In genomic region chr6:42974919-42975505, GRCh38 we compare ENCODE assay signal across 21 cellular contexts. TPM values are rescaled to one million over a fixed set of nuclear protein-coding genes. Genes with fewer than 3 reads are reported as not detected.
DNase-seq lines count a peak whose midpoint lies in the region; ATAC-seq and TF ChIP-seq lines count a peak whose summit lies in the region.
"Had no signal": no experiment of that assay in that cellular context is flagged by ENCODE, and none has a peak within 500 bp of the region (broad histone marks: within the 10 kb centered on the region; RNA-seq: fewer than 3 reads in every experiment).

No MANE protein-coding gene starts in this region.

- no peak for ATAC-seq in effector memory CD8-positive, alpha-beta T cell (replicated peaks)

- intact Hi-C loops in activated naive CD4-positive, alpha-beta T cell treated with anti-CD3 and anti-CD28 coated beads for 36 hours (cut with micrococcal nuclease) = loop anchor here (5.0 kb wide), 1 partner anchor 542 kb away; the partner anchor contains the start of genes POLR1C and YIPF3
- intact Hi-C loops in activated T-helper 1 cell treated with anti-CD3 and anti-CD28 coated beads, Interleukin-12 subunit alpha, Interleukin-12 subunit beta, Interleukin-2, Interleukin-4 antibody, amounts not matched to agents 30 ng/mL and 10 ng/mL and 1 ng/mL, durations not matched to agents 14 hours and 24 hours and 36 hours (cut with micrococcal nuclease) = loop anchor here (5.0 kb wide), 1 partner anchor 452 kb away; the partner anchor contains the start of gene ABCC10

- peak overlapping the region; percentile 71 for H3K27ac Mint-ChIP-seq in activated naive CD4-positive, alpha-beta T cell treated with anti-CD3 and anti-CD28 coated beads for 36 hours
- H3K27ac Mint-ChIP-seq in activated T-helper 1 cell treated with anti-CD3 and anti-CD28 coated beads, Interleukin-12 subunit alpha, Interleukin-12 subunit beta, Interleukin-2, Interleukin-4 antibody, amounts not matched to agents 30 ng/mL and 10 ng/mL and 1 ng/mL, durations not matched to agents 14 hours and 24 hours and 36 hours = peak overlapping the region; percentile 18
- H3K27ac Mint-ChIP-seq in mesothelial cell of epicardium = peak overlapping the region; percentile 34
- peak overlapping the region in 1 of 2 donors; percentile 53 for H3K27ac Mint-ChIP-seq in effector memory CD8-positive, alpha-beta T cell
- H3K27ac Mint-ChIP-seq: endodermal cell, IgD-negative memory B cell, type B pancreatic cell had no signal

- H3K36me3 Mint-ChIP-seq in activated naive CD4-positive, alpha-beta T cell treated with anti-CD3 and anti-CD28 coated beads for 36 hours (ENCODE audit: low read depth) = peaks cover 27% of the 10 kb centered on the region
- H3K36me3 Mint-ChIP-seq in activated T-helper 1 cell treated with anti-CD3 and anti-CD28 coated beads, Interleukin-12 subunit alpha, Interleukin-12 subunit beta, Interleukin-2, Interleukin-4 antibody, amounts not matched to agents 30 ng/mL and 10 ng/mL and 1 ng/mL, durations not matched to agents 14 hours and 24 hours and 36 hours (ENCODE audit: low read depth) = peaks cover 21% of the 10 kb centered on the region
- peaks cover 8% of the 10 kb centered on the region for H3K36me3 Mint-ChIP-seq in mesothelial cell of epicardium
- H3K36me3 Mint-ChIP-seq in effector memory CD8-positive, alpha-beta T cell (ENCODE audit: insufficient read depth) = peaks cover 18% of the 10 kb centered on the region
- H3K36me3 Mint-ChIP-seq: IgD-negative memory B cell, naive B cell had no signal

- H3K27me3 Mint-ChIP-seq in activated naive CD4-positive, alpha-beta T cell treated with anti-CD3 and anti-CD28 coated beads for 36 hours (ENCODE audit: low read depth) = no peaks in the 10 kb centered on the region
- no peaks in the 10 kb centered on the region for H3K27me3 Mint-ChIP-seq in activated T-helper 1 cell treated with anti-CD3 and anti-CD28 coated beads, Interleukin-12 subunit alpha, Interleukin-12 subunit beta, Interleukin-2, Interleukin-4 antibody, amounts not matched to agents 30 ng/mL and 10 ng/mL and 1 ng/mL, durations not matched to agents 14 hours and 24 hours and 36 hours (ENCODE audit: insufficient read depth)
- no peaks in the 10 kb centered on the region for H3K27me3 Mint-ChIP-seq in mesothelial cell of epicardium (ENCODE audit: low read depth)
- H3K27me3 Mint-ChIP-seq in effector memory CD8-positive, alpha-beta T cell = no peaks in the 10 kb centered on the region
- H3K27me3 Mint-ChIP-seq: IgD-negative memory B cell, naive B cell, type B pancreatic cell had no signal

- H3K4me1 Mint-ChIP-seq in activated naive CD4-positive, alpha-beta T cell treated with anti-CD3 and anti-CD28 coated beads for 36 hours (ENCODE audit: low read depth) = peaks cover 54% of the 10 kb centered on the region
- peaks cover 33% of the 10 kb centered on the region for H3K4me1 Mint-ChIP-seq in activated T-helper 1 cell treated with anti-CD3 and anti-CD28 coated beads, Interleukin-12 subunit alpha, Interleukin-12 subunit beta, Interleukin-2, Interleukin-4 antibody, amounts not matched to agents 30 ng/mL and 10 ng/mL and 1 ng/mL, durations not matched to agents 14 hours and 24 hours and 36 hours (ENCODE audit: low read depth)
- H3K4me1 Mint-ChIP-seq in mesothelial cell of epicardium = peaks cover 21% of the 10 kb centered on the region
- peaks cover 31 to 34% of the 10 kb centered on the region in 2 donors for H3K4me1 Mint-ChIP-seq in effector memory CD8-positive, alpha-beta T cell (ENCODE audit: low read depth in 2 of 2)

- H3K9me3 Mint-ChIP-seq in activated naive CD4-positive, alpha-beta T cell treated with anti-CD3 and anti-CD28 coated beads for 36 hours = no peaks in the 10 kb centered on the region
- no peaks in the 10 kb centered on the region for H3K9me3 Mint-ChIP-seq in activated T-helper 1 cell treated with anti-CD3 and anti-CD28 coated beads, Interleukin-12 subunit alpha, Interleukin-12 subunit beta, Interleukin-2, Interleukin-4 antibody, amounts not matched to agents 30 ng/mL and 10 ng/mL and 1 ng/mL, durations not matched to agents 14 hours and 24 hours and 36 hours
- H3K9me3 Mint-ChIP-seq in mesothelial cell of epicardium = no peaks in the 10 kb centered on the region
- no peaks in the 10 kb centered on the region for H3K9me3 Mint-ChIP-seq in effector memory CD8-positive, alpha-beta T cell
- H3K9me3 Mint-ChIP-seq: endodermal cell, IgD-negative memory B cell, naive B cell, type B pancreatic cell had no signal

- no peak for TF ChIP-seq CTCF in mesothelial cell of epicardium (IDR thresholded peaks at IDR 0.05; ENCODE audit: unreplicated experiment)

- H3K4me3 Mint-ChIP-seq in activated naive CD4-positive, alpha-beta T cell treated with anti-CD3 and anti-CD28 coated beads for 36 hours = no peak overlapping the region
- no peak overlapping the region for H3K4me3 Mint-ChIP-seq in activated T-helper 1 cell treated with anti-CD3 and anti-CD28 coated beads, Interleukin-12 subunit alpha, Interleukin-12 subunit beta, Interleukin-2, Interleukin-4 antibody, amounts not matched to agents 30 ng/mL and 10 ng/mL and 1 ng/mL, durations not matched to agents 14 hours and 24 hours and 36 hours
- H3K4me3 Mint-ChIP-seq in mesothelial cell of epicardium = no peak overlapping the region
- no peak overlapping the region for H3K4me3 Mint-ChIP-seq in effector memory CD8-positive, alpha-beta T cell
- H3K4me3 Mint-ChIP-seq: endodermal cell, IgD-negative memory B cell, type B pancreatic cell had no signal

- CTCF ChIA-PET in activated naive CD4-positive, alpha-beta T cell treated with anti-CD3 and anti-CD28 coated beads for 36 hours (lab: Charles Lee) = no interaction called here

- no peak for DNase-seq in activated naive CD4-positive, alpha-beta T cell treated with anti-CD3 and anti-CD28 coated beads for 36 hours
- no peak for DNase-seq in activated naive CD4-positive, alpha-beta T cell treated with Interleukin-2 at 50 U/mL for 16 hours
- peak; percentile 68 for DNase-seq in DMS79 (lab: John Stamatoyannopoulos, UW)
- DNase-seq in activated T-helper 1 cell treated with anti-CD3 and anti-CD28 coated beads, Interleukin-12 subunit alpha, Interleukin-12 subunit beta, Interleukin-2, Interleukin-4 antibody, amounts not matched to agents 30 ng/mL and 10 ng/mL and 1 ng/mL, durations not matched to agents 14 hours and 24 hours and 36 hours (ENCODE audit: low spot score) = no peak
- DNase-seq in mesothelial cell of epicardium (ENCODE audit: low spot score in 2 of 2, unreplicated experiment in 2 of 2) = no peak
- no peak for DNase-seq in NCI-H187 treated with DMSO at 0.1 percent for 48 hours (lab: John Stamatoyannopoulos, UW)
- DNase-seq in effector memory CD8-positive, alpha-beta T cell = no peak
- DNase-seq in mesenteric fat pad (ENCODE audit: low spot score) = no peak
- DNase-seq: activated T-cell treated with anti-CD3 and anti-CD28 coated beads, Interleukin-2, amount 50 U/mL, for 1 hour; brain microvascular endothelial cell; colonic mucosa; endodermal cell; GDM1; H7; MM.1S; naive B cell; NCI-H2227 treated with DMSO at 0.1 percent for 48 hours; NCI-H748 treated with DMSO at 0.1 percent for 48 hours; ovary had no signal

RNA-seq across cellular contexts. Expression of gene PEX6, which starts 4.0 kb away (rescaled TPM):
- 10 to 100 TPM; 17.1 to 18.2 TPM for total RNA-seq in activated naive CD4-positive, alpha-beta T cell treated with anti-CD3 and anti-CD28 coated beads for 36 hours
- 20.9 TPM in 2 replicates for total RNA-seq in activated T-helper 1 cell treated with anti-CD3 and anti-CD28 coated beads, Interleukin-12 subunit alpha, Interleukin-12 subunit beta, Interleukin-2, Interleukin-4 antibody, amounts not matched to agents 30 ng/mL and 10 ng/mL and 1 ng/mL, durations not matched to agents 14 hours and 24 hours and 36 hours
- total RNA-seq in mesothelial cell of epicardium (31.2 to 32.9 TPM (median 32.3 TPM) in 3 replicates), mesenteric fat pad (13.4 TPM)

RNA-seq across cellular contexts. Expression of gene PPP2R5D, which starts 9.4 kb away (rescaled TPM):
- 10 to 100 TPM; 52.4 to 54.4 TPM for total RNA-seq in activated naive CD4-positive, alpha-beta T cell treated with anti-CD3 and anti-CD28 coated beads for 36 hours
- total RNA-seq in activated T-helper 1 cell treated with anti-CD3 and anti-CD28 coated beads, Interleukin-12 subunit alpha, Interleukin-12 subunit beta, Interleukin-2, Interleukin-4 antibody, amounts not matched to agents 30 ng/mL and 10 ng/mL and 1 ng/mL, durations not matched to agents 14 hours and 24 hours and 36 hours = 52.1 and 53.4 TPM in 2 replicates
- total RNA-seq in mesothelial cell of epicardium = 45.1 to 46.3 TPM (median 46.2 TPM) in 3 replicates
- total RNA-seq in mesenteric fat pad = 27.8 TPM

RNA-seq across cellular contexts. Expression of gene GNMT, which starts 14.5 kb away (rescaled TPM):
- not detected for total RNA-seq in activated naive CD4-positive, alpha-beta T cell treated with anti-CD3 and anti-CD28 coated beads for 36 hours
- 0.54 and 0.60 TPM in 2 replicates for total RNA-seq in activated T-helper 1 cell treated with anti-CD3 and anti-CD28 coated beads, Interleukin-12 subunit alpha, Interleukin-12 subunit beta, Interleukin-2, Interleukin-4 antibody, amounts not matched to agents 30 ng/mL and 10 ng/mL and 1 ng/mL, durations not matched to agents 14 hours and 24 hours and 36 hours
- total RNA-seq in mesothelial cell of epicardium = 1.2 to 1.7 TPM (median 1.4 TPM) in 3 replicates
- total RNA-seq in mesenteric fat pad = 0.61 TPM

RNA-seq across cellular contexts. Expression of gene MEA1, which starts 38.7 kb away (rescaled TPM):
- total RNA-seq in activated naive CD4-positive, alpha-beta T cell treated with anti-CD3 and anti-CD28 coated beads for 36 hours = 10 to 100 TPM; 80.6 to 85.1 TPM
- 89.3 and 92.7 TPM in 2 replicates for total RNA-seq in activated T-helper 1 cell treated with anti-CD3 and anti-CD28 coated beads, Interleukin-12 subunit alpha, Interleukin-12 subunit beta, Interleukin-2, Interleukin-4 antibody, amounts not matched to agents 30 ng/mL and 10 ng/mL and 1 ng/mL, durations not matched to agents 14 hours and 24 hours and 36 hours
- total RNA-seq in mesothelial cell of epicardium (56.3 to 64.2 TPM (median 60.1 TPM) in 3 replicates), mesenteric fat pad (46.1 TPM)

RNA-seq across cellular contexts. Expression of gene KLHDC3, which starts 39.0 kb away (rescaled TPM):
- 10 to 100 TPM; 58.6 to 58.9 TPM for total RNA-seq in activated naive CD4-positive, alpha-beta T cell treated with anti-CD3 and anti-CD28 coated beads for 36 hours
- 76.6 and 77.0 TPM in 2 replicates for total RNA-seq in activated T-helper 1 cell treated with anti-CD3 and anti-CD28 coated beads, Interleukin-12 subunit alpha, Interleukin-12 subunit beta, Interleukin-2, Interleukin-4 antibody, amounts not matched to agents 30 ng/mL and 10 ng/mL and 1 ng/mL, durations not matched to agents 14 hours and 24 hours and 36 hours
- total RNA-seq in mesothelial cell of epicardium (88.3 to 97.3 TPM (median 95.1 TPM) in 3 replicates), mesenteric fat pad (71.6 TPM)
